ENCODE assay signal across 8 cellular contexts in genomic region chr1:176205322-176205914, GRCh38. TPM values are rescaled to one million over a fixed set of nuclear protein-coding genes. Genes with fewer than 3 reads are reported as not detected.
DNase-seq lines count a peak whose midpoint lies in the region; ATAC-seq and TF ChIP-seq lines count a peak whose summit lies in the region.

No MANE protein-coding gene starts in this region.

- H3F3A ChIP-seq in SK-N-SH (replicated peaks; ENCODE audit: insufficient read depth) = no peaks in the 10 kb centered on the region

- H3K4me2 ChIP-seq in SK-N-SH = peak overlapping the region; percentile 93

- intact Hi-C loops in sigmoid colon (cut with DNase I) = no loop called here

- no peak overlapping the region for H2AFZ ChIP-seq in SK-N-SH (ENCODE audit: low read depth)

- no peak for TF ChIP-seq RAD21 in SK-N-SH (IDR thresholded peaks at IDR 0.05; ENCODE audit: low read length)

- 28% methylated on average over 5 of the region's 5 CpGs for WGBS in SK-N-SH (ENCODE audit: low lambda C conversion rate)
- 9 to 13% methylated on average over 5 of the region's 5 CpGs for WGBS in sigmoid colon, 2 donors

- H3K79me2 ChIP-seq in SK-N-SH (ENCODE audit: insufficient read depth) = peaks cover 74% of the 10 kb centered on the region

- H3K4me1 ChIP-seq in SK-N-SH (ENCODE audit: control insufficient read depth in 1 of 2, insufficient read depth in 2 of 2, low read depth in 1 of 2, low read length in 1 of 2) (peaks cover 0 to 15% of the 10 kb centered on the region in 2 experiments; a peak in 3 of 4 replicates), SJCRH30 (no peaks in the 10 kb centered on the region), sigmoid colon (peaks cover 0 to 37% (median 23%) of the 10 kb centered on the region in 4 donors)

- H3K4me3 ChIP-seq in SK-N-SH (ENCODE audit: low read depth in 2 of 2, low read length in 1 of 2) (peak overlapping the region; percentile 74 to 88), SJCRH30 (peak overlapping the region; percentile 71), fibroblast of mammary gland (ENCODE audit: control insufficient read depth, low read depth, low read length) (peak overlapping the region; percentile 78), sigmoid colon (peak overlapping the region in 3 of 4 donors; percentile 67 to 95 (median 88))

- H3K27me3 ChIP-seq in SK-N-SH (ENCODE audit: insufficient read depth) (no peaks in the 10 kb centered on the region), SJCRH30 (no peaks in the 10 kb centered on the region), sigmoid colon (no peaks in the 10 kb centered on the region)

- no peak for TF ChIP-seq EP300 in SK-N-SH (IDR thresholded peaks at IDR 0.05; ENCODE audit: borderline replicate concordance in 1 of 2, low read depth in 1 of 2, low read length in 1 of 2)
- no peak for TF ChIP-seq EP300 in sigmoid colon (IDR thresholded peaks at IDR 0.05)

- H4K20me1 ChIP-seq in SK-N-SH (ENCODE audit: insufficient read depth) = peaks cover 48% of the 10 kb centered on the region

- no peak for ATAC-seq in SK-N-SH treated with all-trans-retinoic acid at 6 μM for 48 hours

- TF ChIP-seq CTCF in SK-N-SH (IDR thresholded peaks at IDR 0.05) (no peak), fibroblast of mammary gland (conservative IDR thresholded peaks at IDR 0.05; ENCODE audit: control insufficient read depth, insufficient read depth, low read depth, low read length) (no peak), sigmoid colon (IDR thresholded peaks at IDR 0.05) (no peak)

- DNase-seq in SK-N-SH (no peak), SJCRH30 (peak in 1 of 2 experiments; percentile 5), fibroblast of mammary gland (ENCODE audit: low read depth) (peak; percentile 51), sigmoid colon (no peak), germinal center (ENCODE audit: low spot score) (no peak), NCI-H345 (lab: John Stamatoyannopoulos, UW) (no peak), ureter (ENCODE audit: low spot score) (no peak)

- TF ChIP-seq POLR2A in sigmoid colon (IDR thresholded peaks at IDR 0.05) = no peak

- H3K27ac ChIP-seq in SK-N-SH (ENCODE audit: low read depth in 2 of 2, low read length in 1 of 2) (peak overlapping the region in 1 of 2 experiments; percentile 87; a peak in 2 of 4 replicates), SJCRH30 (no peak overlapping the region), sigmoid colon (peak overlapping the region; percentile 86 to 98 (median 95))

- CTCF ChIA-PET in SK-N-SH (lab: Yijun Ruan, JAX) = no interaction called here

- no peaks in the 10 kb centered on the region for H3K9me2 ChIP-seq in SK-N-SH

- no peaks in the 10 kb centered on the region for H3K9me3 ChIP-seq in SK-N-SH
- H3K9me3 ChIP-seq in SJCRH30 (replicated peaks) = no peaks in the 10 kb centered on the region
- H3K9me3 ChIP-seq in sigmoid colon = no peaks in the 10 kb centered on the region

- H3K36me3 ChIP-seq in SK-N-SH (replicated peaks in 1 of 2; ENCODE audit: control insufficient read depth in 1 of 2, insufficient read depth in 2 of 2, low read length in 1 of 2) (no peaks in the 10 kb centered on the region), SJCRH30 (no peaks in the 10 kb centered on the region), sigmoid colon (no peaks in the 10 kb centered on the region)

- H3K9ac ChIP-seq in SK-N-SH = peak overlapping the region; percentile 90; the same call in 1 of the 2 replicates

- POLR2A ChIA-PET in SK-N-SH (lab: Yijun Ruan, JAX) = no interaction called here

TF ChIP-seq in SK-N-SH, 30 proteins besides CTCF, POLR2A, EP300 and RAD21:
- TF ChIP-seq MXI1 (IDR thresholded peaks at IDR 0.05; ENCODE audit: low read depth, low read length) (0 out of 2 replicates have a peak, but pooled peaks have one; percentile 16), TAF1 (IDR thresholded peaks at IDR 0.05; ENCODE audit: borderline replicate concordance, low read depth, low read length) (no peak), SMC3 (IDR thresholded peaks at IDR 0.05; ENCODE audit: low read depth, low read length) (no peak)

TF ChIP-seq in SK-N-SH treated with all-trans-retinoic acid at 6 μM for 48 hours, 23 proteins besides CTCF, POLR2A, EP300 and RAD21:
- no peak for TF ChIP-seq ARNTL (CRISPR knock-in tag; IDR thresholded peaks at IDR 0.05; ENCODE audit: borderline replicate concordance, low read depth)
- no peak for TF ChIP-seq ESRRG (CRISPR knock-in tag; IDR thresholded peaks at IDR 0.05)
- TF ChIP-seq ZNF70 (CRISPR knock-in tag; IDR thresholded peaks at IDR 0.05) = no peak
- TF ChIP-seq BACH2 (CRISPR knock-in tag; IDR thresholded peaks at IDR 0.05; ENCODE audit: borderline replicate concordance) = no peak
- TF ChIP-seq OSR1 (CRISPR knock-in tag; IDR thresholded peaks at IDR 0.05) = no peak
- TF ChIP-seq ZFP3 (CRISPR knock-in tag; IDR thresholded peaks at IDR 0.05) = no peak
- TF ChIP-seq CREB5 (CRISPR knock-in tag; IDR thresholded peaks at IDR 0.05; ENCODE audit: low read depth) = no peak
- TF ChIP-seq, protein P1, sequence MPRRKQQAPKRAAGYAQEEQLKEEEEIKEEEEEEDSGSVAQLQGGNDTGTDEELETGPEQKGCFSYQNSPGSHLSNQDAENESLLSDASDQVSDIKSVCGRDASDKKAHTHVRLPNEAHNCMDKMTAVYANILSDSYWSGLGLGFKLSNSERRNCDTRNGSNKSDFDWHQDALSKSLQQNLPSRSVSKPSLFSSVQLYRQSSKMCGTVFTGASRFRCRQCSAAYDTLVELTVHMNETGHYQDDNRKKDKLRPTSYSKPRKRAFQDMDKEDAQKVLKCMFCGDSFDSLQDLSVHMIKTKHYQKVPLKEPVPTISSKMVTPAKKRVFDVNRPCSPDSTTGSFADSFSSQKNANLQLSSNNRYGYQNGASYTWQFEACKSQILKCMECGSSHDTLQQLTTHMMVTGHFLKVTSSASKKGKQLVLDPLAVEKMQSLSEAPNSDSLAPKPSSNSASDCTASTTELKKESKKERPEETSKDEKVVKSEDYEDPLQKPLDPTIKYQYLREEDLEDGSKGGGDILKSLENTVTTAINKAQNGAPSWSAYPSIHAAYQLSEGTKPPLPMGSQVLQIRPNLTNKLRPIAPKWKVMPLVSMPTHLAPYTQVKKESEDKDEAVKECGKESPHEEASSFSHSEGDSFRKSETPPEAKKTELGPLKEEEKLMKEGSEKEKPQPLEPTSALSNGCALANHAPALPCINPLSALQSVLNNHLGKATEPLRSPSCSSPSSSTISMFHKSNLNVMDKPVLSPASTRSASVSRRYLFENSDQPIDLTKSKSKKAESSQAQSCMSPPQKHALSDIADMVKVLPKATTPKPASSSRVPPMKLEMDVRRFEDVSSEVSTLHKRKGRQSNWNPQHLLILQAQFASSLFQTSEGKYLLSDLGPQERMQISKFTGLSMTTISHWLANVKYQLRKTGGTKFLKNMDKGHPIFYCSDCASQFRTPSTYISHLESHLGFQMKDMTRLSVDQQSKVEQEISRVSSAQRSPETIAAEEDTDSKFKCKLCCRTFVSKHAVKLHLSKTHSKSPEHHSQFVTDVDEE (CRISPR knock-in tag; IDR thresholded peaks at IDR 0.05) = no peak
- TF ChIP-seq RARB (CRISPR knock-in tag; IDR thresholded peaks at IDR 0.05) = no peak
- no peak for TF ChIP-seq ZNF8 (CRISPR knock-in tag; IDR thresholded peaks at IDR 0.05)
- no peak for TF ChIP-seq CSDC2 (CRISPR knock-in tag; IDR thresholded peaks at IDR 0.05)
- no peak for TF ChIP-seq ISL1 (CRISPR knock-in tag; IDR thresholded peaks at IDR 0.05)

RNA-seq across cellular contexts. Expression of gene COP1, which starts 1.7 kb away (rescaled TPM):
- polyA plus RNA-seq in SK-N-SH (2012; rRNA removed) (10.3 and 13.2 TPM in 2 replicates), sigmoid colon (10 to 100 TPM; 33.9 to 60.1 (median 55.9) TPM)
- 15.6 and 18.6 TPM in 2 replicates for polyA plus RNA-seq in SK-N-SH (2012; cell fraction: cytosol; rRNA removed)
- polyA plus RNA-seq in SK-N-SH (2012; cell fraction: nucleus; rRNA removed) = 9.5 and 9.7 TPM in 2 replicates
- 42.2 and 43.6 TPM in 2 replicates for total RNA-seq in SJCRH30 (2014; rRNA removed; shearing (Covaris generic))
- total RNA-seq in sigmoid colon (10 to 100 TPM; 46.4 to 64.5 (median 55.6) TPM), ureter (60.6 TPM)
